In the genomic region with DNA sequence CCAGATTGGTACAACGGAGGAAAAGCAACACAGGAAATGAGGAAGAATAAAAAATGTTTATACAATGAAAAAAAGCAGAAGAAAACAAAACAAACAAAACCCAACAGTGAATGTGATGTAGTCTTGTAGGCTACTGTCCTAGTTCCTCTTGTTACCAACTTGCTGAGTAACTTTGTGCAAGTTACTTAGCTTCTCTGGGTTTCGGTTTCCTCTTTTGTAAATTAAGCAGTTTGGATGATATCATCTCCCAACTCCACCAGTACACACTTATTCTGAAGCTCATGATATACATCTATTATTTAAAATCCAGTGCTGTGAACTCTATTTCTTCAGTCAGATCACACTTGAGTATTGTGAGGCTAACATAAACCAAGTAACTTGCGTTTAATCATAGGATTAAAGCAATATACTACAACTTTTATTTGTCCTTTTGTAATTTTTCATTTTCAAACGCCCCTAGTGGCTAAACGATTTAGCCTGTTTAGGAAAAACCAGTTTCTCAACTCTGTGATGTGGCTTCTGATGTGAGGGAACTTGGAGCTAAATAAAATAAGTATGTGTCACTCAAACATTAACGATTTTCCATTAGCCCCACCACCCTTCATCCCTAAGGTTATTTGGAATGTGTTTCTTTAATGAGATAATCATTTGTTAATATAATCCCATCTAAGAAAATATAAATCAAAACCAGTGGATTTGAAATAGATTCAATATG, we compare ENCODE assay signal across 1 cellular context.
TF ChIP-seq lines count a peak whose summit lies in the region.

No MANE protein-coding gene starts in this region.

TF ChIP-seq in K562, 482 proteins besides CTCF, POLR2A, EP300 and RAD21 (continued from another document and continues in another):
- TF ChIP-seq, protein P1, sequence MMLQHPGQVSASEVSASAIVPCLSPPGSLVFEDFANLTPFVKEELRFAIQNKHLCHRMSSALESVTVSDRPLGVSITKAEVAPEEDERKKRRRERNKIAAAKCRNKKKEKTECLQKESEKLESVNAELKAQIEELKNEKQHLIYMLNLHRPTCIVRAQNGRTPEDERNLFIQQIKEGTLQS (IDR thresholded peaks at IDR 0.05), result peak; percentile 85
- TF ChIP-seq, protein P1 (CRISPR knock-in tag; conservative IDR thresholded peaks at IDR 0.05), result no peak
- TF ChIP-seq XRCC4 (IDR thresholded peaks at IDR 0.05; ENCODE audit: extremely low read depth, insufficient read depth, insufficient read length) (no peak), VEZF1 (CRISPR knock-in tag; IDR thresholded peaks at IDR 0.05) (0 out of 2 replicates have a peak, but pooled peaks have one; percentile 27), SIX5 (IDR thresholded peaks at IDR 0.05; ENCODE audit: borderline replicate concordance in 1 of 2, insufficient read depth in 1 of 2, low read depth in 1 of 2, low read length in 2 of 2) (no peak), ARHGAP35 (IDR thresholded peaks at IDR 0.05; ENCODE audit: partially characterized antibody) (no peak), POLR2AphosphoS2 (IDR thresholded peaks at IDR 0.05; ENCODE audit: low read length) (no peak), EP400 (IDR thresholded peaks at IDR 0.05) (peak; percentile 38; the same call in 1 of the 2 replicates), CCNT2 (IDR thresholded peaks at IDR 0.05; ENCODE audit: borderline replicate concordance, extremely low read depth, insufficient read length, low read depth, low read length) (no peak), TFAP4 (CRISPR knock-in tag; IDR thresholded peaks at IDR 0.05; ENCODE audit: borderline replicate concordance) (no peak), PHF8 (IDR thresholded peaks at IDR 0.05; ENCODE audit: borderline replicate concordance, low read length) (no peak), ARNT (IDR thresholded peaks at IDR 0.05) (no peak), ELF2 (CRISPR knock-in tag; IDR thresholded peaks at IDR 0.05) (no peak), ERF (CRISPR knock-in tag; IDR thresholded peaks at IDR 0.05) (no peak), NEUROD1 (IDR thresholded peaks at IDR 0.05; ENCODE audit: borderline replicate concordance, low read depth, low read length, partially characterized antibody) (no peak), PHTF2 (CRISPR knock-in tag; IDR thresholded peaks at IDR 0.05) (no peak), CREB1 (IDR thresholded peaks at IDR 0.05) (no peak), CREB1 (CRISPR knock-in tag; IDR thresholded peaks at IDR 0.05) (no peak), NCOA6 (IDR thresholded peaks at IDR 0.05) (no peak), SMC3 (conservative IDR thresholded peaks at IDR 0.05; ENCODE audit: insufficient read depth, low read depth, low read length) (no peak), HDAC2 (IDR thresholded peaks at IDR 0.05) (no peak), RBFOX2 (IDR thresholded peaks at IDR 0.05; ENCODE audit: low read depth, low read length) (no peak), PHB2 (IDR thresholded peaks at IDR 0.05; ENCODE audit: low read depth) (no peak), HMGN3 (IDR thresholded peaks at IDR 0.05; ENCODE audit: borderline replicate concordance, extremely low read depth, insufficient read length, low read depth, low read length) (no peak), ZNF347 (CRISPR knock-in tag; IDR thresholded peaks at IDR 0.05; ENCODE audit: low read depth) (no peak), CHD4 (IDR thresholded peaks at IDR 0.05; ENCODE audit: insufficient read depth, insufficient replicate concordance, low read depth, low read length, poor library complexity, severe bottlenecking) (no peak), GABPA (tag; conservative IDR thresholded peaks at IDR 0.05; ENCODE audit: low read depth) (no peak; the same call in 1 of the 2 replicates), NUFIP1 (IDR thresholded peaks at IDR 0.05; ENCODE audit: partially characterized antibody) (no peak), TAF9B (IDR thresholded peaks at IDR 0.05; ENCODE audit: partially characterized antibody) (no peak), ZNF699 (CRISPR knock-in tag; IDR thresholded peaks at IDR 0.05; ENCODE audit: insufficient replicate concordance) (no peak), ZNF184 (CRISPR knock-in tag; IDR thresholded peaks at IDR 0.05) (no peak), FOS (IDR thresholded peaks at IDR 0.05; ENCODE audit: extremely low read depth, insufficient read length) (no peak), ESRRA (IDR thresholded peaks at IDR 0.05; ENCODE audit: borderline replicate concordance, low read depth) (no peak), C11orf30 (IDR thresholded peaks at IDR 0.05; ENCODE audit: low read depth) (no peak), NCOA1 (IDR thresholded peaks at IDR 0.05; ENCODE audit: low read depth) (no peak), SMARCC2 (IDR thresholded peaks at IDR 0.05; ENCODE audit: low read depth) (no peak), ZNF76 (CRISPR knock-in tag; IDR thresholded peaks at IDR 0.05; ENCODE audit: borderline replicate concordance) (no peak), BRD9 (IDR thresholded peaks at IDR 0.05; ENCODE audit: low read depth, partially characterized antibody) (peak; percentile 72), ZNF561 (CRISPR knock-in tag; conservative IDR thresholded peaks at IDR 0.05) (no peak), NFYB (IDR thresholded peaks at IDR 0.05; ENCODE audit: extremely low read depth, insufficient read length) (no peak), ZZZ3 (IDR thresholded peaks at IDR 0.05) (no peak), HBP1 (CRISPR knock-in tag; IDR thresholded peaks at IDR 0.05) (no peak), IFI16 (CRISPR knock-in tag; IDR thresholded peaks at IDR 0.05) (no peak), KDM2B (CRISPR knock-in tag; IDR thresholded peaks at IDR 0.05) (no peak), JUND (IDR thresholded peaks at IDR 0.05; ENCODE audit: borderline replicate concordance, low read depth, low read length) (no peak), JUND (tag; IDR thresholded peaks at IDR 0.05; ENCODE audit: borderline replicate concordance, low read depth, low read length) (peak; percentile 76)
- TF ChIP-seq, protein P2, sequence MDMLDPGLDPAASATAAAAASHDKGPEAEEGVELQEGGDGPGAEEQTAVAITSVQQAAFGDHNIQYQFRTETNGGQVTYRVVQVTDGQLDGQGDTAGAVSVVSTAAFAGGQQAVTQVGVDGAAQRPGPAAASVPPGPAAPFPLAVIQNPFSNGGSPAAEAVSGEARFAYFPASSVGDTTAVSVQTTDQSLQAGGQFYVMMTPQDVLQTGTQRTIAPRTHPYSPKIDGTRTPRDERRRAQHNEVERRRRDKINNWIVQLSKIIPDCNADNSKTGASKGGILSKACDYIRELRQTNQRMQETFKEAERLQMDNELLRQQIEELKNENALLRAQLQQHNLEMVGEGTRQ (CRISPR knock-in tag; IDR thresholded peaks at IDR 0.05), result no peak
- TF ChIP-seq, protein P3, sequence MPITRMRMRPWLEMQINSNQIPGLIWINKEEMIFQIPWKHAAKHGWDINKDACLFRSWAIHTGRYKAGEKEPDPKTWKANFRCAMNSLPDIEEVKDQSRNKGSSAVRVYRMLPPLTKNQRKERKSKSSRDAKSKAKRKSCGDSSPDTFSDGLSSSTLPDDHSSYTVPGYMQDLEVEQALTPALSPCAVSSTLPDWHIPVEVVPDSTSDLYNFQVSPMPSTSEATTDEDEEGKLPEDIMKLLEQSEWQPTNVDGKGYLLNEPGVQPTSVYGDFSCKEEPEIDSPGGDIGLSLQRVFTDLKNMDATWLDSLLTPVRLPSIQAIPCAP (CRISPR knock-in tag; IDR thresholded peaks at IDR 0.05; ENCODE audit: borderline replicate concordance), result no peak
- TF ChIP-seq, protein P4, sequence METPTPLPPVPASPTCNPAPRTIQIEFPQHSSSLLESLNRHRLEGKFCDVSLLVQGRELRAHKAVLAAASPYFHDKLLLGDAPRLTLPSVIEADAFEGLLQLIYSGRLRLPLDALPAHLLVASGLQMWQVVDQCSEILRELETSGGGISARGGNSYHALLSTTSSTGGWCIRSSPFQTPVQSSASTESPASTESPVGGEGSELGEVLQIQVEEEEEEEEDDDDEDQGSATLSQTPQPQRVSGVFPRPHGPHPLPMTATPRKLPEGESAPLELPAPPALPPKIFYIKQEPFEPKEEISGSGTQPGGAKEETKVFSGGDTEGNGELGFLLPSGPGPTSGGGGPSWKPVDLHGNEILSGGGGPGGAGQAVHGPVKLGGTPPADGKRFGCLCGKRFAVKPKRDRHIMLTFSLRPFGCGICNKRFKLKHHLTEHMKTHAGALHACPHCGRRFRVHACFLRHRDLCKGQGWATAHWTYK (CRISPR knock-in tag; IDR thresholded peaks at IDR 0.05), result 0 out of 2 replicates have a peak, but pooled peaks have one; percentile 15
- TF ChIP-seq, protein P5, sequence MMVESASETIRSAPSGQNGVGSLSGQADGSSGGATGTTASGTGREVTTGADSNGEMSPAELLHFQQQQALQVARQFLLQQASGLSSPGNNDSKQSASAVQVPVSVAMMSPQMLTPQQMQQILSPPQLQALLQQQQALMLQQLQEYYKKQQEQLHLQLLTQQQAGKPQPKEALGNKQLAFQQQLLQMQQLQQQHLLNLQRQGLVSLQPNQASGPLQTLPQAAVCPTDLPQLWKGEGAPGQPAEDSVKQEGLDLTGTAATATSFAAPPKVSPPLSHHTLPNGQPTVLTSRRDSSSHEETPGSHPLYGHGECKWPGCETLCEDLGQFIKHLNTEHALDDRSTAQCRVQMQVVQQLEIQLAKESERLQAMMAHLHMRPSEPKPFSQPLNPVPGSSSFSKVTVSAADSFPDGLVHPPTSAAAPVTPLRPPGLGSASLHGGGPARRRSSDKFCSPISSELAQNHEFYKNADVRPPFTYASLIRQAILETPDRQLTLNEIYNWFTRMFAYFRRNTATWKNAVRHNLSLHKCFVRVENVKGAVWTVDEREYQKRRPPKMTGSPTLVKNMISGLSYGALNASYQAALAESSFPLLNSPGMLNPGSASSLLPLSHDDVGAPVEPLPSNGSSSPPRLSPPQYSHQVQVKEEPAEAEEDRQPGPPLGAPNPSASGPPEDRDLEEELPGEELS (CRISPR knock-in tag; IDR thresholded peaks at IDR 0.05; ENCODE audit: borderline replicate concordance), result no peak
- TF ChIP-seq, protein P6, sequence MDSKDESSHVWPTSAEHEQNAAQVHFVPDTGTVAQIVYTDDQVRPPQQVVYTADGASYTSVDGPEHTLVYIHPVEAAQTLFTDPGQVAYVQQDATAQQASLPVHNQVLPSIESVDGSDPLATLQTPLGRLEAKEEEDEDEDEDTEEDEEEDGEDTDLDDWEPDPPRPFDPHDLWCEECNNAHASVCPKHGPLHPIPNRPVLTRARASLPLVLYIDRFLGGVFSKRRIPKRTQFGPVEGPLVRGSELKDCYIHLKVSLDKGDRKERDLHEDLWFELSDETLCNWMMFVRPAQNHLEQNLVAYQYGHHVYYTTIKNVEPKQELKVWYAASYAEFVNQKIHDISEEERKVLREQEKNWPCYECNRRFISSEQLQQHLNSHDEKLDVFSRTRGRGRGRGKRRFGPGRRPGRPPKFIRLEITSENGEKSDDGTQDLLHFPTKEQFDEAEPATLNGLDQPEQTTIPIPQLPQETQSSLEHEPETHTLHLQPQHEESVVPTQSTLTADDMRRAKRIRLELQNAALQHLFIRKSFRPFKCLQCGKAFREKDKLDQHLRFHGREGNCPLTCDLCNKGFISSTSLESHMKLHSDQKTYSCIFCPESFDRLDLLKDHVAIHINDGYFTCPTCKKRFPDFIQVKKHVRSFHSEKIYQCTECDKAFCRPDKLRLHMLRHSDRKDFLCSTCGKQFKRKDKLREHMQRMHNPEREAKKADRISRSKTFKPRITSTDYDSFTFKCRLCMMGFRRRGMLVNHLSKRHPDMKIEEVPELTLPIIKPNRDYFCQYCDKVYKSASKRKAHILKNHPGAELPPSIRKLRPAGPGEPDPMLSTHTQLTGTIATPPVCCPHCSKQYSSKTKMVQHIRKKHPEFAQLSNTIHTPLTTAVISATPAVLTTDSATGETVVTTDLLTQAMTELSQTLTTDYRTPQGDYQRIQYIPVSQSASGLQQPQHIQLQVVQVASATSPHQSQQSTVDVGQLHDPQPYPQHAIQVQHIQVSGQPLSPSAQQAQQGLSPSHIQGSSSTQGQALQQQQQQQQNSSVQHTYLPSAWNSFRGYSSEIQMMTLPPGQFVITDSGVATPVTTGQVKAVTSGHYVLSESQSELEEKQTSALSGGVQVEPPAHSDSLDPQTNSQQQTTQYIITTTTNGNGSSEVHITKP (IDR thresholded peaks at IDR 0.05; ENCODE audit: partially characterized antibody), result no peak
- TF ChIP-seq, protein P7, sequence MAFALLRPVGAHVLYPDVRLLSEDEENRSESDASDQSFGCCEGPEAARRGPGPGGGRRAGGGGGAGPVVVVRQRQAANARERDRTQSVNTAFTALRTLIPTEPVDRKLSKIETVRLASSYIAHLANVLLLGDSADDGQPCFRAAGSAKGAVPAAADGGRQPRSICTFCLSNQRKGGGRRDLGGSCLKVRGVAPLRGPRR (CRISPR knock-in tag; IDR thresholded peaks at IDR 0.05), result no peak
